Comparison of ENCODE assay signal across 19 cellular contexts in the genomic region with DNA sequence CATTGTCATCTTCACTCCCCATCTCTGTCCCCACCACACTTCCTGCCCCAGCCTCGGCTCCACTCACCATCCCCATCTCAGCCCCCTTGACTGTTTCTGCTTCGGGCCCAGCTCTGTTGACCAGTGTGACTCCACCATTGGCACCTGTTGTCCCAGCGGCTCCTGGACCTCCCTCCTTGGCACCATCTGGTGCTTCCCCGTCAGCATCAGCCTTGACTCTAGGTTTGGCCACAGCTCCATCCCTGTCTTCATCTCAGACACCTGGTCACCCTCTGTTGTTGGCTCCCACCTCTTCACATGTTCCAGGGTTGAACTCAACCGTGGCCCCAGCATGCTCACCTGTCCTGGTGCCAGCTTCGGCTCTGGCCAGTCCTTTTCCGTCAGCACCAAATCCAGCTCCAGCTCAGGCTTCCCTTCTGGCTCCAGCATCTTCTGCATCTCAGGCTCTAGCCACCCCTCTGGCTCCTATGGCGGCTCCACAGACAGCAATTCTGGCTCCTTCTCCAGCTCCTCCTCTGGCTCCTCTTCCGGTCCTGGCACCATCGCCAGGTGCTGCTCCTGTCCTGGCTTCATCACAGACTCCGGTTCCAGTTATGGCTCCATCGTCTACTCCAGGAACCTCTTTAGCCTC. TPM values are rescaled to one million over a fixed set of nuclear protein-coding genes. Genes with fewer than 3 reads are reported as not detected.
DNase-seq lines count a peak whose midpoint lies in the region; ATAC-seq, FAIRE-seq and TF ChIP-seq lines count a peak whose summit lies in the region.
"Had no signal": no experiment of that assay in that cellular context is flagged by ENCODE, and none has a peak within 500 bp of the region (broad histone marks: within the 10 kb centered on the region; RNA-seq: fewer than 3 reads in every experiment).

No MANE protein-coding gene starts in this region.

- peaks cover 48% of the 10 kb centered on the region for H4K20me1 ChIP-seq in neural progenitor cell (ENCODE audit: low read depth)

- intact Hi-C loops in Calu3 (cut with micrococcal nuclease; ENCODE audit: unreplicated experiment), result no loop called here
- intact Hi-C loops in Panc1 (cut with micrococcal nuclease; ENCODE audit: unreplicated experiment), result no loop called here
- intact Hi-C loops in thyroid gland (cut with DNase I), result no loop called here

- no peak for TF ChIP-seq CTCF in Calu3 (IDR thresholded peaks at IDR 0.05; ENCODE audit: unreplicated experiment)
- no peak for TF ChIP-seq CTCF in Panc1 (IDR thresholded peaks at IDR 0.05)
- no peak for TF ChIP-seq CTCF in thyroid gland (IDR thresholded peaks at IDR 0.05)
- no peak for TF ChIP-seq CTCF in neural progenitor cell (IDR thresholded peaks at IDR 0.05)
- TF ChIP-seq CTCF in D721Med (IDR thresholded peaks at IDR 0.05; ENCODE audit: insufficient read depth, missing control alignments), result no peak

- H3K79me1 ChIP-seq in neuronal stem cell (ENCODE audit: low read depth, low read length), result peaks cover 3% of the 10 kb centered on the region

- in situ Hi-C loops in Panc1 (cut with HindIII; ENCODE audit: low pct_unique_long_range_greater_than_20kb, low sequenced_read_pairs), result no loop called here

- H3K4me2 ChIP-seq in neuronal stem cell (ENCODE audit: insufficient read depth, low read length, poor library complexity, severe bottlenecking) (no peak overlapping the region), neural progenitor cell (no peak overlapping the region)
- H3K4me2 ChIP-seq: SK-N-SH had no signal

- no peak overlapping the region for H3K4me3 ChIP-seq in Panc1 (ENCODE audit: low read depth in 2 of 2, low read length in 2 of 2)
- H3K4me3 ChIP-seq in neuronal stem cell (ENCODE audit: low read length in 2 of 2), result no peak overlapping the region
- no peak overlapping the region for H3K4me3 ChIP-seq in thyroid gland (replicated peaks in 1 of 3)
- no peak overlapping the region for H3K4me3 ChIP-seq in neural progenitor cell

- no peak overlapping the region for H3K4ac ChIP-seq in neuronal stem cell (ENCODE audit: low read length)

- H3K4me1 ChIP-seq in Panc1 (ENCODE audit: control insufficient read depth, insufficient read depth, low read length) (no peaks in the 10 kb centered on the region), neuronal stem cell (ENCODE audit: control insufficient read depth in 2 of 2, insufficient read depth in 1 of 2, low read depth in 1 of 2, low read length in 2 of 2) (no peaks in the 10 kb centered on the region), thyroid gland (no peaks in the 10 kb centered on the region), neural progenitor cell (no peaks in the 10 kb centered on the region)

- H3K36me3 Mint-ChIP-seq in Calu3 (ENCODE audit: insufficient read depth, unreplicated experiment), result peaks cover 70% of the 10 kb centered on the region
- H3K36me3 Mint-ChIP-seq in neural progenitor cell, result peaks cover 43% of the 10 kb centered on the region

- WGBS in neuronal stem cell (ENCODE audit: extremely low coverage in 2 of 2, insufficient read length in 2 of 2, insufficient replicate concordance in 1 of 2), 2 donors, result no CpG with 5 or more reads among the region's 12 CpGs
- WGBS in thyroid gland, 2 donors, result 93 to 95% methylated on average over 12 of the region's 12 CpGs

- no peak overlapping the region for H4K91ac ChIP-seq in neuronal stem cell (ENCODE audit: low read depth, low read length, poor library complexity)

- no peak overlapping the region for H2BK15ac ChIP-seq in neuronal stem cell (ENCODE audit: low read length)

- no peak overlapping the region for H2BK5ac ChIP-seq in neuronal stem cell (ENCODE audit: low read length)

- H3K27ac Mint-ChIP-seq in Calu3 (ENCODE audit: unreplicated experiment) (peak overlapping the region; percentile 7), neural progenitor cell (no peak overlapping the region)

- H2BK120ac ChIP-seq in neuronal stem cell (ENCODE audit: low read depth, low read length), result no peak overlapping the region

- TF ChIP-seq POLR2A in thyroid gland (IDR thresholded peaks at IDR 0.05), result no peak

- CTCF ChIA-PET in Calu3 (lab: Charles Lee) (interaction anchor here (1.3 to 1.4 kb wide), 2 partner anchors 17 to 24 kb away, joined by 3 to 4 read pairs; a partner anchor contains a TSS), Panc1 (lab: Charles Lee) (no interaction called here)

- no peak overlapping the region for H3K14ac ChIP-seq in neuronal stem cell (ENCODE audit: low read length)

- H3K79me2 ChIP-seq in neural progenitor cell (ENCODE audit: low read depth), result peaks cover 35% of the 10 kb centered on the region

- FAIRE-seq in D721Med (lab: Jason Lieb, UNC), result no peak
- FAIRE-seq: endometrium, frontal cortex, TTC549 had no signal

- H3K4me1 Mint-ChIP-seq in Calu3 (ENCODE audit: low read depth, unreplicated experiment) (no peaks in the 10 kb centered on the region), neural progenitor cell (no peaks in the 10 kb centered on the region)

- H3K9ac ChIP-seq in neuronal stem cell (ENCODE audit: low read depth, low read length, poor library complexity), result peak overlapping the region; percentile 27
- no peak overlapping the region for H3K9ac ChIP-seq in neural progenitor cell
- H3K9ac ChIP-seq: SK-N-SH had no signal

- H3K27ac ChIP-seq in Panc1 (ENCODE audit: low read length), result no peak overlapping the region
- H3K27ac ChIP-seq in neuronal stem cell (replicated peaks; ENCODE audit: low read length), result no peak overlapping the region
- no peak overlapping the region for H3K27ac ChIP-seq in thyroid gland
- no peak overlapping the region for H3K27ac ChIP-seq in neural progenitor cell
- H3K27ac ChIP-seq: brain microvascular endothelial cell had no signal

- H3K9me3 Mint-ChIP-seq in Calu3 (ENCODE audit: low read depth, unreplicated experiment), result no peaks in the 10 kb centered on the region
- H3K9me3 Mint-ChIP-seq in neural progenitor cell, result no peaks in the 10 kb centered on the region

- H2AFZ ChIP-seq in neuronal stem cell (ENCODE audit: low read length) (no peak overlapping the region), neural progenitor cell (replicated peaks) (no peak overlapping the region)

- H2AK5ac ChIP-seq in neuronal stem cell (ENCODE audit: low read depth, low read length), result no peak overlapping the region

- no peak for ATAC-seq in Panc1

- no peak for DNase-seq in Calu3
- DNase-seq in Panc1 (ENCODE audit: low read depth, low spot score), result no peak
- DNase-seq in cerebellum (ENCODE audit: low spot score), result peak; percentile 82
- no peak for DNase-seq in neuronal stem cell (ENCODE audit: low spot score)
- no peak for DNase-seq in hypothalamus (lab: John Stamatoyannopoulos, UW)
- no peak for DNase-seq in thyroid gland
- DNase-seq in neural progenitor cell (ENCODE audit: low spot score), result no peak
- DNase-seq in D721Med (ENCODE audit: insufficient read length, low spot score), result no peak
- DNase-seq: activated CD4-positive, alpha-beta T cell treated with anti-CD3 and anti-CD28 coated beads, Interleukin-2, amount 50 U/mL, for 48 hours; activated effector memory CD4-positive, alpha-beta T cell treated with anti-CD3 and anti-CD28 coated beads, Interleukin-2, amount 50 U/mL, for 16 hours; brain microvascular endothelial cell; EL; mesenchymal stem cell; NCI-H187; NCI-H510A; SK-N-SH had no signal

- H3K36me3 ChIP-seq in Panc1 (ENCODE audit: control insufficient read depth, insufficient read depth, low read length) (peaks cover 35% of the 10 kb centered on the region), neuronal stem cell (replicated peaks in 1 of 2; ENCODE audit: control insufficient read depth in 2 of 2, insufficient read depth in 2 of 2, low read length in 2 of 2) (peaks cover 64 to 97% of the 10 kb centered on the region in 2 donors), thyroid gland (peaks cover 67 to 71% of the 10 kb centered on the region in 2 donors), neural progenitor cell (peaks cover 7% of the 10 kb centered on the region)

- H3K23ac ChIP-seq in neuronal stem cell (ENCODE audit: low read depth, low read length, poor library complexity), result no peak overlapping the region

- no peak overlapping the region for H3K18ac ChIP-seq in neuronal stem cell (ENCODE audit: low read length)

- H4K8ac ChIP-seq in neuronal stem cell (ENCODE audit: low read depth, low read length), result no peak overlapping the region

- no peak overlapping the region for H3K4me3 Mint-ChIP-seq in Calu3 (ENCODE audit: low read depth, unreplicated experiment)
- no peak overlapping the region for H3K4me3 Mint-ChIP-seq in neural progenitor cell

- POLR2A ChIA-PET in Panc1 (lab: Charles Lee), result no interaction called here

- no peaks in the 10 kb centered on the region for H3K27me3 Mint-ChIP-seq in Calu3 (ENCODE audit: unreplicated experiment)
- H3K27me3 Mint-ChIP-seq in neural progenitor cell (ENCODE audit: insufficient read depth, low read depth), result no peaks in the 10 kb centered on the region

- no peaks in the 10 kb centered on the region for H3F3A ChIP-seq in neural progenitor cell (ENCODE audit: low read depth)

- H3K27me3 ChIP-seq in Panc1 (ENCODE audit: control insufficient read depth, insufficient read depth, low read length) (no peaks in the 10 kb centered on the region), neuronal stem cell (ENCODE audit: control insufficient read depth in 3 of 3, insufficient read depth in 3 of 3, low read depth in 1 of 3, low read length in 3 of 3) (no peaks in the 10 kb centered on the region), thyroid gland (no peaks in the 10 kb centered on the region), neural progenitor cell (no peaks in the 10 kb centered on the region)
- H3K27me3 ChIP-seq: brain microvascular endothelial cell had no signal

- H3K9me3 ChIP-seq in Panc1 (ENCODE audit: control insufficient read depth, insufficient read depth, low read depth, low read length) (no peaks in the 10 kb centered on the region), neuronal stem cell (replicated peaks in 1 of 2; ENCODE audit: control insufficient read depth in 2 of 2, insufficient read depth in 1 of 2, low read depth in 1 of 2, low read length in 2 of 2) (no peaks in the 10 kb centered on the region), thyroid gland (no peaks in the 10 kb centered on the region), neural progenitor cell (ENCODE audit: low read depth) (no peaks in the 10 kb centered on the region)
- H3K9me3 ChIP-seq: SK-N-SH had no signal

- no peak overlapping the region for H2BK12ac ChIP-seq in neuronal stem cell (ENCODE audit: low read length)

- BruUV-seq in Calu3 (replicated peaks; lab: Mats Ljungman, UMichigan), result TSS peak; percentile 32
- TSS peak; percentile 7 for BruUV-seq in Panc1 (replicated peaks; lab: Mats Ljungman, UMichigan)

RNA-seq across cellular contexts. Expression of a gene that starts 24.4 kb away (rescaled TPM):
- 66.7 and 72.8 TPM in 2 replicates for total RNA-seq in Calu3 (2022)
- total RNA-seq in Panc1 (2021; ENCODE audit: unreplicated experiment), result 43.1 TPM
- 31.5 TPM for polyA plus RNA-seq in Panc1 (2012; ENCODE audit: insufficient read length)
- total RNA-seq in cerebellum, result 11.2 TPM
- polyA plus RNA-seq in neuronal stem cell (2013, experiment 1 of 2), result 22.6 TPM
- 21.7 TPM for polyA plus RNA-seq in neuronal stem cell (2013, experiment 2 of 2)
- 10 to 100 TPM; 28.1 to 52.8 (median 42.3) TPM for total RNA-seq in thyroid gland
- 20.2 and 31.4 TPM in 2 replicates for total RNA-seq in neural progenitor cell (ENCODE audit: low replicate concordance)

RNA-seq across cellular contexts. Expression of a gene that starts 24.9 kb away (rescaled TPM):
- total RNA-seq in Calu3 (2022), result 84.6 and 90.8 TPM in 2 replicates
- 73.6 TPM for total RNA-seq in Panc1 (2021; ENCODE audit: unreplicated experiment)
- 38.0 TPM for polyA plus RNA-seq in Panc1 (2012; ENCODE audit: insufficient read length)
- 33.2 TPM for total RNA-seq in cerebellum
- polyA plus RNA-seq in neuronal stem cell (2013, experiment 1 of 2), result 15.9 TPM
- 17.9 TPM for polyA plus RNA-seq in neuronal stem cell (2013, experiment 2 of 2)
- 10 to 100 TPM; 32.9 to 57.7 (median 50.7) TPM for total RNA-seq in thyroid gland
- 4.6 and 8.8 TPM in 2 replicates for total RNA-seq in neural progenitor cell (ENCODE audit: low replicate concordance)

RNA-seq across cellular contexts. Expression of a gene that starts 38.0 kb away (rescaled TPM):
- total RNA-seq in Calu3 (2022) (13.7 and 13.8 TPM in 2 replicates), Panc1 (2021; ENCODE audit: unreplicated experiment) (21.0 TPM), cerebellum (5.2 TPM), thyroid gland (10 to 100 TPM in 3 of 4 donors, 1 to 10 TPM in 1; 9.6 to 24.7 (median 15.5) TPM), neural progenitor cell (ENCODE audit: low replicate concordance) (0.56 and 8.0 TPM in 2 replicates)
- polyA plus RNA-seq in Panc1 (2012; ENCODE audit: insufficient read length), result 13.2 TPM
- polyA plus RNA-seq in neuronal stem cell (2013, experiment 1 of 2), result 7.2 TPM
- polyA plus RNA-seq in neuronal stem cell (2013, experiment 2 of 2), result 7.6 TPM

RNA-seq across cellular contexts. Expression of a gene that starts 38.3 kb away (rescaled TPM):
- total RNA-seq in Calu3 (2022), result 130 and 136 TPM in 2 replicates
- total RNA-seq in Panc1 (2021; ENCODE audit: unreplicated experiment), result 114 TPM
- 86.3 TPM for polyA plus RNA-seq in Panc1 (2012; ENCODE audit: insufficient read length)
- 71.0 TPM for total RNA-seq in cerebellum
- polyA plus RNA-seq in neuronal stem cell (2013, experiment 1 of 2), result 35.7 TPM
- polyA plus RNA-seq in neuronal stem cell (2013, experiment 2 of 2), result 38.4 TPM
- 100 to 1,000 TPM; 105 to 147 (median 113) TPM for total RNA-seq in thyroid gland
- 45.6 and 77.3 TPM in 2 replicates for total RNA-seq in neural progenitor cell (ENCODE audit: low replicate concordance)
